Comparison of ENCODE assay signal across 8 cellular contexts in the genomic region with DNA sequence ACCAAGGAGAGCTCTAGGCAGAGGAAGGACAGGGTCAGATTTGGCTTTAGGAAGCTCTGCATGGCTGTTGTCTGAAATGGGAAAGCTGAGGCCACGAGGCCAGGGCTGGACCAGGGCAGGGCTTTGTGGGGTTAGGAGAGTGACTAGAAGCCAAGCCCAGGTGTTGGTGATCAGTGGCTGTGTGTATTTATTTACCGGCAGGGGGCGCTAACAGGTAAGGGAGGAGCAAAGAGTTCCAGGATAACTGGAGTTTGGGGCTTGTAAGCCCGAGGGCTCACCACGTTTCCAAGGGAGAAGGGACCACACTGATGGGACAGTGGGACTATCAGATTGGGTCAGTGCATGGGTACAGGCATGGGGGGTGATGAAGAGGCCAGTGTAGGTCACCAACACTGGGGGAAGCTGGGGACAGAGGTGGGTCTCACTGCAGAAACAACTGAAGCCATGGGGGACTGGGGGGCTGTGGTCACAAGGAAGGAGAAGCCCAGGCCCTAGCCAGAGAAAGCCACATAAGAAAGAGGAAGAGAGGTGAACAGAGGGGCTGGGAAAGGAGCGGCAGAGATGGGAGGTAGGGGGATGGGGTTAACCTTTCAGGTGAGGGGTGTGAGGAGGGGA. TPM values are rescaled to one million over a fixed set of nuclear protein-coding genes. Genes with fewer than 3 reads are reported as not detected.
DNase-seq lines count a peak whose midpoint lies in the region; ATAC-seq and TF ChIP-seq lines count a peak whose summit lies in the region.

No MANE protein-coding gene starts in this region.

- H3K9ac ChIP-seq in DND-41 (ENCODE audit: low read depth, low read length) (no peak overlapping the region), KMS-11 (no peak overlapping the region)

- no peaks in the 10 kb centered on the region for H3K9me3 ChIP-seq in DND-41 (ENCODE audit: insufficient read depth, low read length, severe bottlenecking)
- no peaks in the 10 kb centered on the region for H3K9me3 ChIP-seq in Panc1 (ENCODE audit: control insufficient read depth, insufficient read depth, low read depth, low read length)

- POLR2A ChIA-PET in Panc1 (lab: Charles Lee) = no interaction called here

- H3K4me1 ChIP-seq in DND-41 (ENCODE audit: insufficient read depth, low read length) (peaks cover 24% of the 10 kb centered on the region), KMS-11 (ENCODE audit: low read depth, poor library complexity, severe bottlenecking) (peaks cover 13% of the 10 kb centered on the region), Panc1 (ENCODE audit: control insufficient read depth, insufficient read depth, low read length) (peaks cover 12% of the 10 kb centered on the region)

- H3K4me2 ChIP-seq in DND-41 (ENCODE audit: insufficient read depth, low read length) (no peak overlapping the region), KMS-11 (no peak overlapping the region)

- DNase-seq in DND-41 (peak; percentile 63), Panc1 (ENCODE audit: low read depth, low spot score) (peak; percentile 33), fibroblast of pulmonary artery (ENCODE audit: low read depth) (peak; percentile 73), pulmonary artery endothelial cell (ENCODE audit: low read depth, low spot score) (peak; percentile 27), sciatic nerve (ENCODE audit: low spot score) (no peak)
- DNase-seq in activated T-cell treated with anti-CD3 and anti-CD28 coated beads, Interleukin-2, amount 50 U/mL, for 48 hours = peak; percentile 64 to 66

- no peak overlapping the region for H2AFZ ChIP-seq in DND-41 (ENCODE audit: low read depth, low read length)
- H2AFZ ChIP-seq in KMS-11 (ENCODE audit: low read depth) = no peak overlapping the region

- H3K36me3 ChIP-seq in DND-41 (ENCODE audit: insufficient read depth, low read length) (peaks cover 26% of the 10 kb centered on the region), KMS-11 (ENCODE audit: insufficient read depth) (no peaks in the 10 kb centered on the region), Panc1 (ENCODE audit: control insufficient read depth, insufficient read depth, low read length) (peaks cover 6% of the 10 kb centered on the region; the same call in 1 of the 2 replicates)

- CTCF ChIA-PET in Panc1 (lab: Charles Lee) = interaction anchor here (0.6 to 1.4 kb wide), 4 partner anchors 96 to 719 kb away, joined by 3 to 6 read pairs (median 4); partner anchors contain the start of gene COX6B1

- peak; percentile 49; the same call in 2 of the 3 replicates for ATAC-seq in DND-41 (ENCODE audit: insufficient read depth, low read depth)
- peak; percentile 42; the same call in 1 of the 2 replicates for ATAC-seq in Panc1
- ATAC-seq in sciatic nerve = no peak
- ATAC-seq in GM21447 (IDR thresholded peaks at IDR 0.05; ENCODE audit: unreplicated experiment) = no peak

- peaks cover 12% of the 10 kb centered on the region; the same call in 1 of the 2 replicates for H4K20me1 ChIP-seq in DND-41 (ENCODE audit: insufficient read depth, low read length)
- no peaks in the 10 kb centered on the region for H4K20me1 ChIP-seq in KMS-11 (ENCODE audit: insufficient read depth)

- H3K79me2 ChIP-seq in DND-41 (ENCODE audit: insufficient read depth, low read length) (peaks cover 26% of the 10 kb centered on the region), KMS-11 (ENCODE audit: insufficient read depth, low read depth) (no peaks in the 10 kb centered on the region)

- BruUV-seq in Panc1 (replicated peaks; lab: Mats Ljungman, UMichigan) = no TSS peak

- H3K4me3 ChIP-seq in DND-41 (ENCODE audit: low read depth in 1 of 2, low read length in 2 of 2) (no peak overlapping the region), KMS-11 (IDR thresholded peaks at IDR 0.05; ENCODE audit: insufficient read depth, low read depth, low read length) (no peak overlapping the region), Panc1 (ENCODE audit: low read depth in 2 of 2, low read length in 2 of 2) (no peak overlapping the region), fibroblast of pulmonary artery (replicated peaks; ENCODE audit: low read depth, low read length) (no peak overlapping the region)

- TF ChIP-seq CTCF in DND-41 (IDR thresholded peaks at IDR 0.05; ENCODE audit: borderline replicate concordance, extremely low read depth, low read length, poor library complexity, severe bottlenecking) (peak; percentile 92), KMS-11 (conservative IDR thresholded peaks at IDR 0.05; ENCODE audit: low read depth, low read length) (peak; percentile 91), Panc1 (IDR thresholded peaks at IDR 0.05) (peak; percentile 96), fibroblast of pulmonary artery (IDR thresholded peaks at IDR 0.05; ENCODE audit: low read length, missing control alignments) (peak; percentile 67)

- intact Hi-C loops in Panc1 (cut with micrococcal nuclease; ENCODE audit: unreplicated experiment) (no loop called here), sciatic nerve (cut with DNase I) (loop anchor here (5.0 kb wide), 1 partner anchor 168 kb away; the partner anchor contains the start of gene KMT2B)

- H3K27ac ChIP-seq in DND-41 (ENCODE audit: low read length) = no peak overlapping the region
- H3K27ac ChIP-seq in KMS-11 = no peak overlapping the region
- H3K27ac ChIP-seq in Panc1 (ENCODE audit: low read length) = no peak overlapping the region

- no peaks in the 10 kb centered on the region for H3K27me3 ChIP-seq in DND-41 (ENCODE audit: insufficient read depth, low read length, poor library complexity)
- peaks cover 10% of the 10 kb centered on the region; the same call in 1 of the 2 replicates for H3K27me3 ChIP-seq in KMS-11 (ENCODE audit: insufficient read depth, low read depth)
- H3K27me3 ChIP-seq in Panc1 (ENCODE audit: control insufficient read depth, insufficient read depth, low read length) = no peaks in the 10 kb centered on the region

- in situ Hi-C loops in Panc1 (cut with HindIII; ENCODE audit: low pct_unique_long_range_greater_than_20kb, low sequenced_read_pairs) = no loop called here

RNA-seq across cellular contexts. Expression of gene TMEM147, which starts 3.9 kb away (rescaled TPM):
- total RNA-seq in Panc1 (2021; ENCODE audit: unreplicated experiment) = 157 TPM
- polyA plus RNA-seq in Panc1 (2012; ENCODE audit: insufficient read length) = 229 TPM
- 74.1 and 78.8 TPM in 2 replicates for total RNA-seq in pulmonary artery endothelial cell
- total RNA-seq in sciatic nerve = 53.9 TPM

RNA-seq across cellular contexts. Expression of gene ATP4A, which starts 14.2 kb away (rescaled TPM):
- total RNA-seq in Panc1 (2021; ENCODE audit: unreplicated experiment) (not detected), pulmonary artery endothelial cell (not detected in 2 replicates), sciatic nerve (not detected)
- 0.16 TPM for polyA plus RNA-seq in Panc1 (2012; ENCODE audit: insufficient read length)

RNA-seq across cellular contexts. Expression of gene GAPDHS, which starts 16.0 kb away (rescaled TPM):
- total RNA-seq in Panc1 (2021; ENCODE audit: unreplicated experiment) (not detected), pulmonary artery endothelial cell (not detected in 2 replicates), sciatic nerve (not detected)
- not detected for polyA plus RNA-seq in Panc1 (2012; ENCODE audit: insufficient read length)

RNA-seq across cellular contexts. Expression of gene SBSN, which starts 21.2 kb away (rescaled TPM):
- total RNA-seq in Panc1 (2021; ENCODE audit: unreplicated experiment) (0.39 TPM), pulmonary artery endothelial cell (not detected in 2 replicates), sciatic nerve (not detected)
- polyA plus RNA-seq in Panc1 (2012; ENCODE audit: insufficient read length) = not detected

RNA-seq across cellular contexts. Expression of gene DMKN, which starts 35.8 kb away (rescaled TPM):
- 5.6 TPM for total RNA-seq in Panc1 (2021; ENCODE audit: unreplicated experiment)
- 2.1 TPM for polyA plus RNA-seq in Panc1 (2012; ENCODE audit: insufficient read length)
- total RNA-seq in pulmonary artery endothelial cell = not detected in 2 replicates
- 26.5 TPM for total RNA-seq in sciatic nerve

Comparison
In these comparisons a context has a peak if more than half of its experiments do, and no peak if none do; other contexts are left out.
1. ATAC-seq: peak in DND-41 (single experiment) and Panc1 (single experiment); none in sciatic nerve (single experiment) and GM21447 (single experiment).
2. Peak in every context shown above with its lines, with median percentiles within 50 percentile points of each other: CTCF ChIP-seq.